ENCODE assay signal across 21 cellular contexts in the genomic region with DNA sequence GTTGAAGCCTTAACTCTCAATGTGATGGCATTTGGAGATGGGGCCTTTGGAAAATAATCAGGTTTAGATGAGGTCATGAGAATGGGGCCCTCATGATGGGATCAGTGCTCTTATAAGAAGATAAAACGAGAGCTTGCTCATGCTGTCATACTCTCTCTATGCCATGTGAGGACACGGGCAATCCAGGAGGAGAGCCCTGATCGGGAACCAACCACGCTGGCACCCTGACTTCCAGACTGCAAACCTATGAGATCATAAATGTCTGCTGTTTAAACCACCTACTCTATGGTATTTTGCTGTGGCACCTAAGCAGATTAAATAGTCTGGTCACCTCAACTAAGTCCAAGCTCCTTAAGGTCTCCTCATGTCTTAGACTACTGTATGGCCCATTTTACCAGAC. TPM values are rescaled to one million over a fixed set of nuclear protein-coding genes. Genes with fewer than 3 reads are reported as not detected.
A peak's percentile ranks its signal among the peaks of the same experiment; 100 is the strongest.
DNase-seq lines count a peak whose midpoint lies in the region; ATAC-seq and TF ChIP-seq lines count a peak whose summit lies in the region.
"Had no signal": no experiment of that assay in that cellular context is flagged by ENCODE, and none has a peak within 500 bp of the region (broad histone marks: within the 10 kb centered on the region; RNA-seq: fewer than 3 reads in every experiment).

No MANE protein-coding gene starts in this region.

- no peak overlapping the region for H2AFZ ChIP-seq in DND-41 (ENCODE audit: low read depth, low read length)

- no peak for ATAC-seq in DND-41 (ENCODE audit: insufficient read depth, low read depth)
- no peak for ATAC-seq in natural killer cell
- ATAC-seq: A549, HCT116, lower lobe of right lung had no signal

- WGBS in thyroid gland, 2 donors = 95 to 98% methylated on average over 4 of the region's 4 CpGs

- H3K9ac ChIP-seq in DND-41 (ENCODE audit: low read depth, low read length) = no peak overlapping the region
- H3K9ac ChIP-seq: BLaER1 had no signal

- intact Hi-C loops in activated CD4-positive, alpha-beta T cell treated with anti-CD3 and anti-CD28 coated beads, Interleukin-2, amount 10 ng/mL, durations not matched to agents 24 days and 14 days (cut with micrococcal nuclease) = no loop called here
- intact Hi-C loops in natural killer cell (cut with micrococcal nuclease) = no loop called here
- intact Hi-C loops in vagina (cut with DNase I) = no loop called here
- intact Hi-C loops in thyroid gland (cut with DNase I) = no loop called here

- H3K4me1 ChIP-seq in DND-41 (ENCODE audit: insufficient read depth, low read length) (peaks cover 66% of the 10 kb centered on the region), vagina (peaks cover 16% of the 10 kb centered on the region), thyroid gland (peaks cover 14 to 17% of the 10 kb centered on the region in 2 donors)
- H3K4me1 ChIP-seq: BLaER1 had no signal

- H3K9me3 ChIP-seq in DND-41 (ENCODE audit: insufficient read depth, low read length, severe bottlenecking) (no peaks in the 10 kb centered on the region), vagina (no peaks in the 10 kb centered on the region), thyroid gland (no peaks in the 10 kb centered on the region)
- H3K9me3 ChIP-seq: A549, BLaER1, lower lobe of right lung, suprapubic skin had no signal

- TF ChIP-seq CTCF in DND-41 (IDR thresholded peaks at IDR 0.05; ENCODE audit: borderline replicate concordance, extremely low read depth, low read length, poor library complexity, severe bottlenecking) = no peak
- no peak for TF ChIP-seq CTCF in natural killer cell (IDR thresholded peaks at IDR 0.05)
- no peak for TF ChIP-seq CTCF in vagina (IDR thresholded peaks at IDR 0.05)
- TF ChIP-seq CTCF in thyroid gland (IDR thresholded peaks at IDR 0.05) = no peak

- H3K27me3 ChIP-seq in DND-41 (ENCODE audit: insufficient read depth, low read length, poor library complexity) = no peaks in the 10 kb centered on the region
- H3K27me3 ChIP-seq in vagina = no peaks in the 10 kb centered on the region
- H3K27me3 ChIP-seq in thyroid gland = no peaks in the 10 kb centered on the region
- H3K27me3 ChIP-seq: BLaER1, suprapubic skin had no signal

- no peak overlapping the region for H3K27ac ChIP-seq in DND-41 (ENCODE audit: low read length)
- no peak overlapping the region for H3K27ac ChIP-seq in vagina
- no peak overlapping the region for H3K27ac ChIP-seq in thyroid gland
- H3K27ac ChIP-seq: A549, BLaER1, lower lobe of right lung, suprapubic skin had no signal

- H3K4me1 Mint-ChIP-seq in activated CD4-positive, alpha-beta T cell treated with anti-CD3 and anti-CD28 coated beads, Interleukin-2, amount 10 ng/mL, durations not matched to agents 24 days and 14 days = peaks cover 61% of the 10 kb centered on the region
- H3K4me1 Mint-ChIP-seq in activated naive CD8-positive, alpha-beta T cell (ENCODE audit: low read depth) = peaks cover 55% of the 10 kb centered on the region
- H3K4me1 Mint-ChIP-seq in natural killer cell = peaks cover 26 to 47% of the 10 kb centered on the region in 2 donors

- no peaks in the 10 kb centered on the region for H3K9me3 Mint-ChIP-seq in activated CD4-positive, alpha-beta T cell treated with anti-CD3 and anti-CD28 coated beads, Interleukin-2, amount 10 ng/mL, durations not matched to agents 24 days and 14 days
- no peaks in the 10 kb centered on the region for H3K9me3 Mint-ChIP-seq in activated naive CD8-positive, alpha-beta T cell (ENCODE audit: low read depth)
- H3K9me3 Mint-ChIP-seq in natural killer cell = no peaks in the 10 kb centered on the region

- peak overlapping the region; percentile 91 for H3K27ac Mint-ChIP-seq in activated CD4-positive, alpha-beta T cell treated with anti-CD3 and anti-CD28 coated beads, Interleukin-2, amount 10 ng/mL, durations not matched to agents 24 days and 14 days
- peak overlapping the region; percentile 89 for H3K27ac Mint-ChIP-seq in activated naive CD8-positive, alpha-beta T cell
- H3K27ac Mint-ChIP-seq in natural killer cell = peak overlapping the region; percentile 72 to 84

- H3K4me2 ChIP-seq in DND-41 (ENCODE audit: insufficient read depth, low read length) = peak overlapping the region; percentile 48
- H3K4me2 ChIP-seq: A549, BLaER1 had no signal

- H3K36me3 ChIP-seq in DND-41 (ENCODE audit: insufficient read depth, low read length) = peaks cover 89% of the 10 kb centered on the region
- peaks cover 0 to 6% of the 10 kb centered on the region in 2 donors for H3K36me3 ChIP-seq in vagina
- H3K36me3 ChIP-seq in thyroid gland = peaks cover under 1 to 4% of the 10 kb centered on the region in 2 donors

- peaks cover 81% of the 10 kb centered on the region for H4K20me1 ChIP-seq in DND-41 (ENCODE audit: insufficient read depth, low read length)

- TF ChIP-seq POLR2A in vagina (IDR thresholded peaks at IDR 0.05) (no peak), thyroid gland (IDR thresholded peaks at IDR 0.05) (no peak)

- H3K36me3 Mint-ChIP-seq in activated CD4-positive, alpha-beta T cell treated with anti-CD3 and anti-CD28 coated beads, Interleukin-2, amount 10 ng/mL, durations not matched to agents 24 days and 14 days (ENCODE audit: low read depth) = peaks cover 57% of the 10 kb centered on the region
- peaks cover 14% of the 10 kb centered on the region for H3K36me3 Mint-ChIP-seq in activated naive CD8-positive, alpha-beta T cell
- H3K36me3 Mint-ChIP-seq in natural killer cell = peaks cover 6% of the 10 kb centered on the region

- H3K79me2 ChIP-seq in DND-41 (ENCODE audit: insufficient read depth, low read length) = peaks cover 99% of the 10 kb centered on the region

- no peak for DNase-seq in activated CD4-positive, alpha-beta T cell treated with anti-CD3 and anti-CD28 coated beads, Interleukin-2, amount 10 ng/mL, durations not matched to agents 24 days and 14 days
- no peak for DNase-seq in activated CD4-positive, alpha-beta T cell treated with anti-CD3 and anti-CD28 coated beads, Interleukin-2, amount 50 U/mL, for 48 hours
- no peak for DNase-seq in DND-41
- DNase-seq in natural killer cell = no peak
- DNase-seq in vagina (ENCODE audit: extremely low spot score in 2 of 2) = no peak
- no peak for DNase-seq in NCI-H1694 (lab: John Stamatoyannopoulos, UW)
- DNase-seq in thyroid gland = no peak
- DNase-seq: activated CD4-positive, alpha-beta T cell treated with anti-CD3 and anti-CD28 coated beads, Interleukin-2, amount 50 U/mL, for 1 hour; foreskin fibroblast; hippocampal formation; islet precursor cell; lower lobe of right lung; NCI-H1105; NCI-H2081 treated with DMSO at 0.1 percent for 48 hours; NCI-H524; stimulated activated CD8-positive, alpha-beta memory T cell treated with anti-CD3 and anti-CD28 coated beads, Interleukin-4, amount 100 ng/mL, for 48 hours had no signal

- H3K4me3 Mint-ChIP-seq in activated CD4-positive, alpha-beta T cell treated with anti-CD3 and anti-CD28 coated beads, Interleukin-2, amount 10 ng/mL, durations not matched to agents 24 days and 14 days = peak overlapping the region; percentile 64
- H3K4me3 Mint-ChIP-seq in activated naive CD8-positive, alpha-beta T cell = no peak overlapping the region
- H3K4me3 Mint-ChIP-seq in natural killer cell = no peak overlapping the region

- no peak overlapping the region for H3K4me3 ChIP-seq in DND-41 (ENCODE audit: low read depth in 1 of 2, low read length in 2 of 2)
- H3K4me3 ChIP-seq in vagina = no peak overlapping the region
- no peak overlapping the region for H3K4me3 ChIP-seq in thyroid gland (replicated peaks in 1 of 3)
- H3K4me3 ChIP-seq: A549, BLaER1, lower lobe of right lung, suprapubic skin had no signal

- no peaks in the 10 kb centered on the region for H3K27me3 Mint-ChIP-seq in activated CD4-positive, alpha-beta T cell treated with anti-CD3 and anti-CD28 coated beads, Interleukin-2, amount 10 ng/mL, durations not matched to agents 24 days and 14 days
- no peaks in the 10 kb centered on the region for H3K27me3 Mint-ChIP-seq in activated naive CD8-positive, alpha-beta T cell
- H3K27me3 Mint-ChIP-seq in natural killer cell (ENCODE audit: low read depth in 2 of 2) = no peaks in the 10 kb centered on the region

RNA-seq across cellular contexts. Expression of a gene that starts 10.0 kb away (rescaled TPM):
- total RNA-seq in activated CD4-positive, alpha-beta T cell treated with anti-CD3 and anti-CD28 coated beads, Interleukin-2, amount 10 ng/mL, durations not matched to agents 24 days and 14 days = 230 and 241 TPM in 2 replicates
- total RNA-seq in natural killer cell (100 to 1,000 TPM in 1 of 3 donors, 10 to 100 TPM in 2; 53.0 to 105 (median 85.8) TPM), vagina (68.0 TPM), thyroid gland (10 to 100 TPM; 33.5 to 58.7 (median 44.1) TPM)
